ENCODE assay signal across 9 cellular contexts in the genomic region with DNA sequence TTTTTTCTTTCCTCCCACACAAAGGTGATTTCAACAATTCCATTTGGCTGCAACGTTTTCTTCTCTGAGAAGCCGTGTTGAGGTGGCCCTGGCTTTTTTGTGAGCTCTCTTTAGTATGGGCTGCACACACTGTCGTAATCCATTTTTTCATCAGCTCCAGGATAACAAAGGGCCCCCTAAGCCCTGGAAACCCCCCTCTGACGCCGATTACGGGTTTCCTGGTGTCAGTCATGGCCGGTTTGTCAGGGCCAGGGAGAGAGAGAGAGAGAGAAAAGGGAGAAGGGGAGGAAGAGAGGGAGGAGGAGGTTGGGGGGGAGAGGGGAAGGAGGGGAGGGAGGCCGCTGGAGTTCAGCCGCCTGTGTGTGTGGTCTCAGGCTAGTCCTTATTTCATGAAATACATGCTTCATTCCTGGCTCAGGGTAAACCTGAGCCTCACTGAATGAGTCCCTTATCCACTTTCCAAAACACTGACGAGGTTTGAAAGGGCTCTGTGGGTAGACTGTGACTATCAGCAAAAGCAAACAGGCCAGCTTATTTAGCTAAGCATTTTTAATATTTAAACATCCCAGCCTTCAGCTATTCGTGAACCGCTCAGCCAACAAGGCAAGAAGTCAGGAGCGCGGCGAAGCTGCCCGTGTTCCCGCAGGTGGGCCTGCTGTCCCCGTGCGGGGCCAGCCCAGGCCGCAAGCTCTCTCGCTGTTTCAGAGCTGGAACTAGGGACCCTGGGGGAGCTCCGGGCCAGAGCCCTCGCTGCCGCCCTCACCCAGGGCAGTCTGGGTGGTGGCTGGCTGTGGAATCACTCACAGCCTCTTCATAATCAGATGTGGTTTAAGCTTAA.
DNase-seq lines count a peak whose midpoint lies in the region; ATAC-seq and TF ChIP-seq lines count a peak whose summit lies in the region.
"Had no signal": no experiment of that assay in that cellular context is flagged by ENCODE, and none has a peak within 500 bp of the region (broad histone marks: within the 10 kb centered on the region; RNA-seq: fewer than 3 reads in every experiment).

No MANE protein-coding gene starts in this region.

- H3K36me3 ChIP-seq in mucosa of stomach (ENCODE audit: control insufficient read depth, insufficient read depth, low read length) (no peaks in the 10 kb centered on the region), thoracic aorta (no peaks in the 10 kb centered on the region)

- H3K4me1 ChIP-seq in mucosa of stomach (ENCODE audit: control insufficient read depth, insufficient read depth, low read length), result peaks cover 31% of the 10 kb centered on the region
- peaks cover 0 to 28% of the 10 kb centered on the region in 2 donors for H3K4me1 ChIP-seq in thoracic aorta (ENCODE audit: control insufficient read depth in 1 of 2, low read depth in 2 of 2)

- DNase-seq in activated CD4-positive, alpha-beta T cell treated with anti-CD3 and anti-CD28 coated beads for 48 hours, result peak; percentile 49
- no peak for DNase-seq in activated CD4-positive, alpha-beta T cell treated with anti-CD3 and anti-CD28 coated beads, Interleukin-2, amount 50 U/mL, for 4 hours
- DNase-seq in epithelial cell of esophagus (ENCODE audit: low read depth) (peak; percentile 26), thoracic aorta (ENCODE audit: low spot score) (no peak), NCI-H748 treated with DMSO at 0.1 percent for 48 hours (lab: John Stamatoyannopoulos, UW) (no peak), NCI-H1694 (lab: John Stamatoyannopoulos, UW) (no peak)

- H3K27ac ChIP-seq in thoracic aorta, result peak overlapping the region; percentile 75 to 77

- H3K9me3 ChIP-seq in mucosa of stomach (ENCODE audit: control insufficient read depth, low read length), result no peaks in the 10 kb centered on the region
- H3K9me3 ChIP-seq in thoracic aorta, result no peaks in the 10 kb centered on the region

- H3K4me3 ChIP-seq in epithelial cell of esophagus (ENCODE audit: low read length) (no peak overlapping the region), mucosa of stomach (ENCODE audit: low read length) (no peak overlapping the region), thoracic aorta (peak overlapping the region; percentile 57)
- H3K4me3 ChIP-seq: lung had no signal

- H3K9ac ChIP-seq in mucosa of stomach (ENCODE audit: low read length), result peak overlapping the region; percentile 56

- H3K27me3 ChIP-seq in mucosa of stomach (ENCODE audit: control insufficient read depth, insufficient read depth, low read length), result peaks cover 19% of the 10 kb centered on the region
- H3K27me3 ChIP-seq in thoracic aorta (replicated peaks; ENCODE audit: insufficient read depth), result no peaks in the 10 kb centered on the region

- ATAC-seq in thoracic aorta (ENCODE audit: insufficient number of reproducible peaks, low FRiP score, low read depth) (no peak), HG02623 (IDR thresholded peaks at IDR 0.05; ENCODE audit: unreplicated experiment) (no peak)

- no peak for TF ChIP-seq CTCF in epithelial cell of esophagus (IDR thresholded peaks at IDR 0.05; ENCODE audit: insufficient read depth, low read depth, low read length, missing control alignments)
- TF ChIP-seq CTCF in thoracic aorta (IDR thresholded peaks at IDR 0.05), result no peak

Comparison
In these comparisons a context has a peak if more than half of its experiments do, and no peak if none do; other contexts are left out.
1. DNase-seq: peak in activated CD4-positive, alpha-beta T cell treated with anti-CD3 and anti-CD28 coated beads for 48 hours (single experiment) and epithelial cell of esophagus (single experiment); none in activated CD4-positive, alpha-beta T cell treated with anti-CD3 and anti-CD28 coated beads, Interleukin-2, amount 50 U/mL, for 4 hours (0 of 2), thoracic aorta (single experiment), NCI-H748 treated with DMSO at 0.1 percent for 48 hours (single experiment) and NCI-H1694 (single experiment).